ENCODE assay signal across 8 cellular contexts in the genomic region with DNA sequence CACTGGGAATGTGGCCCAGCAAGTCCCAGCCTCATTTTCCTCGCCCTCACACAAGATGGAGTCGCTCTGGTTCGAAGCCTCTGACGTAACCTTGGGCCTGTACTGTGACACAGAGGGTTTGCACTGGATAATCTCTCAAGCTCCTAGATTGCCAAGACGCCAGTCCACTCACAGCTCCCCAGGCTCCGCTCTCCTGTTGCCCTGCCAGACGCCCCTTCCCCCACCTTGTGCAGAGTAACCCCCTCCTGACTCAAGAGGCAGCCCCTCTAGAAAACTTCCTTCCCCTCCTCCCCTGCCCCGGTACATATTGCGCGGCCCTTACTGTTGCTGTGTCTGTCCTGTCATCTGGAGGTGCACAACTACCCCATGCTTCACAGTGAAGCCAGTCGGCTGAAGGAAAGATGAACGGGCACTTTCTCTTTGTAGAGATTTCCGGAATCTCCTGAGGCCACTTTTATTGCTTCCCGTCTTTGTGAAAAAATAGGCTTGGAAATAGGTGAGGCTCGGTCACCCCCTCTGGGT. TPM values are rescaled to one million over a fixed set of nuclear protein-coding genes. Genes with fewer than 3 reads are reported as not detected.
DNase-seq lines count a peak whose midpoint lies in the region; ATAC-seq and FAIRE-seq lines count a peak whose summit lies in the region.

No MANE protein-coding gene starts in this region.

- H3K9me3 ChIP-seq in HAP-1: no peaks in the 10 kb centered on the region
- H3K9me3 ChIP-seq in small intestine (ENCODE audit: control insufficient read depth, low read depth): no peaks in the 10 kb centered on the region

- no peak for FAIRE-seq in small intestine (lab: Jason Lieb, UNC)

- H3K36me3 ChIP-seq in HAP-1 (replicated peaks) (no peaks in the 10 kb centered on the region), small intestine (ENCODE audit: control insufficient read depth in 2 of 2, insufficient read depth in 2 of 2, low read length in 2 of 2) (no peaks in the 10 kb centered on the region)

- H3K27ac ChIP-seq in small intestine (ENCODE audit: low read depth in 1 of 2, low read length in 1 of 2): peak overlapping the region in 1 of 2 donors; percentile 78

- H3K4me1 ChIP-seq in HAP-1: peaks cover 18% of the 10 kb centered on the region
- H3K4me1 ChIP-seq in small intestine (ENCODE audit: control insufficient read depth in 2 of 2, insufficient read depth in 1 of 2, low read depth in 1 of 2, low read length in 1 of 2): no peaks in the 10 kb centered on the region

- H3K27me3 ChIP-seq in HAP-1 (ENCODE audit: low read depth): no peaks in the 10 kb centered on the region
- peaks cover 0 to 3% of the 10 kb centered on the region in 2 donors for H3K27me3 ChIP-seq in small intestine (ENCODE audit: control insufficient read depth in 2 of 2, insufficient read depth in 2 of 2, low read length in 2 of 2)

- ATAC-seq in GM18873 (IDR thresholded peaks at IDR 0.05; ENCODE audit: low FRiP score, unreplicated experiment) (no peak), HG03025 (IDR thresholded peaks at IDR 0.05; ENCODE audit: low FRiP score, unreplicated experiment) (no peak)

- in situ Hi-C loops in HAP-1 (cut with MboI; ENCODE audit: low sequenced_read_pairs): no loop called here

- WGBS in small intestine, 3 donors: 37 to 52% (median 44%) methylated on average over 15 of the region's 15 CpGs

- DNase-seq in HAP-1 (ENCODE audit: low spot score in 2 of 2) (no peak), amniotic epithelial cell (ENCODE audit: low read depth) (peak; percentile 27), small intestine (no peak), pons (ENCODE audit: low spot score) (no peak)
- DNase-seq in activated CD4-positive, alpha-beta T cell treated with anti-CD3 and anti-CD28 coated beads for 1 hour: no peak

- peak overlapping the region; percentile 25 for H3K4me3 ChIP-seq in HAP-1
- peak overlapping the region; percentile 60 for H3K4me3 ChIP-seq in iPS-11a (ENCODE audit: low read depth, low read length)
- H3K4me3 ChIP-seq in small intestine (ENCODE audit: low read depth in 1 of 2, low read length in 2 of 2): peak overlapping the region; percentile 44 to 53

RNA-seq across cellular contexts. Expression of a gene that starts 1.0 kb away (rescaled TPM):
- polyA plus RNA-seq in small intestine: 1 to 10 TPM in 1 of 3 donors, under 1 TPM in 1, not detected in 1; 0.89 to 2.1 TPM
